10 cellular contexts compared by ENCODE assay signal in the genomic region with DNA sequence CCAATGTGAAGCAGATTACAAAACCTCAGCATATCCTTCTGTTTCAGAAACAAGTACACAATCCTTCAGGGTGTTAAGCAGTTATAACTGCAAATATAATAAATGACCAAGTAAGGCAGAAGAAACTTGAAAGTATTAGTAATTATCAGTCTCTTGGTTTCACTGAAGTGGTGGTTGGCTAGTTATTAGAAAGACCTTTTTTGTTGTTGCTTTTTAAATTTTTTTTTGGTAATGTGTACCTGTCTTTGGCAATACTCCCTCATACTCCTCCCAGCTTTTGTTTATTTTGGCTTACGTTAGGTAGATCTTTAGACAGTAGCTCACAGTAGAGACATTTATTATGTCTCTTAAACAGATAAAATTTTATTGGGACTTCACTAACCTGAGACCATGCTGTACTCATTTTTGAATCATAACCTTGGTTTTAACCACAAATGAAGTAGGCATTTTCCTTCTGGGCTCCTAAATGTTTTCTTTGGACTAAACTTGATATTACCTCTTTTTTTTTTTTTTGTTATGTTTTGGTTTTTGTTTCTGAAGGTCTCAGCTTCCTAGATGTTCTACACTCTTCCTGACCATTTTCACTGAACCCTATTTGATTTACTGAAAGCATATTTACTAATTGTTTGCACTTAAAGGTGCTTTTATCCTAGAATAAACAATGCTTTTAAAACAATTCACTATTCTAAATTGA. TPM values are rescaled to one million over a fixed set of nuclear protein-coding genes. Genes with fewer than 3 reads are reported as not detected.
DNase-seq lines count a peak whose midpoint lies in the region; ATAC-seq and TF ChIP-seq lines count a peak whose summit lies in the region.
"Had no signal": no experiment of that assay in that cellular context is flagged by ENCODE, and none has a peak within 500 bp of the region (broad histone marks: within the 10 kb centered on the region; RNA-seq: fewer than 3 reads in every experiment).

No MANE protein-coding gene starts in this region.

- H3K18ac ChIP-seq in mesendoderm (ENCODE audit: low read length): no peak overlapping the region

- peaks cover 56% of the 10 kb centered on the region for H4K20me1 ChIP-seq in neural progenitor cell (ENCODE audit: low read depth)

- H3K4me3 ChIP-seq in neural progenitor cell (no peak overlapping the region), mesendoderm (ENCODE audit: low read length) (no peak overlapping the region)

- H2AK5ac ChIP-seq in mesendoderm (ENCODE audit: low read length): no peak overlapping the region

- H3K79me2 ChIP-seq in neural progenitor cell (ENCODE audit: low read depth): peaks cover 100% of the 10 kb centered on the region
- peaks cover 72% of the 10 kb centered on the region for H3K79me2 ChIP-seq in mesendoderm (ENCODE audit: control insufficient read depth, insufficient read depth, low read length)

- ATAC-seq in GM19438 (IDR thresholded peaks at IDR 0.05; ENCODE audit: low read depth, unreplicated experiment) (peak; percentile 55), HG03196 (IDR thresholded peaks at IDR 0.05; ENCODE audit: unreplicated experiment) (peak; percentile 62), HG03280 (IDR thresholded peaks at IDR 0.05; ENCODE audit: unreplicated experiment) (no peak)

- no peak overlapping the region for H3K23ac ChIP-seq in mesendoderm (ENCODE audit: low read length)

- H3K4me1 Mint-ChIP-seq in neural progenitor cell: peaks cover 15% of the 10 kb centered on the region

- no peaks in the 10 kb centered on the region for H3F3A ChIP-seq in neural progenitor cell (ENCODE audit: low read depth)

- no peak overlapping the region for H3K4ac ChIP-seq in mesendoderm (ENCODE audit: low read depth, low read length)

- H3K27me3 ChIP-seq in neural progenitor cell (no peaks in the 10 kb centered on the region), mesendoderm (ENCODE audit: insufficient read depth, low read length, poor library complexity) (no peaks in the 10 kb centered on the region)
- H3K27me3 ChIP-seq: neutrophil had no signal

- H3K9me3 ChIP-seq in neural progenitor cell (ENCODE audit: low read depth): no peaks in the 10 kb centered on the region
- H3K9me3 ChIP-seq: neutrophil had no signal

- no peaks in the 10 kb centered on the region for H3K9me3 Mint-ChIP-seq in neural progenitor cell

- peaks cover 5% of the 10 kb centered on the region for H3K36me3 Mint-ChIP-seq in neural progenitor cell

- no peak overlapping the region for H3K4me3 Mint-ChIP-seq in neural progenitor cell

- DNase-seq in amniotic epithelial cell (ENCODE audit: low read depth) (peak; percentile 20), neural progenitor cell (ENCODE audit: low spot score) (no peak), NOMO-1 treated with DMSO at 0.1 percent for 48 hours (lab: John Stamatoyannopoulos, UW; ENCODE audit: unreplicated experiment) (no peak), mesendoderm (no peak), NCI-H2171 treated with DMSO at 0.1 percent for 48 hours (lab: John Stamatoyannopoulos, UW) (no peak)
- DNase-seq: RPMI8226 had no signal

- no peaks in the 10 kb centered on the region for H3K36me3 ChIP-seq in neural progenitor cell
- no peaks in the 10 kb centered on the region for H3K36me3 ChIP-seq in mesendoderm (ENCODE audit: control insufficient read depth, insufficient read depth, low read length)
- H3K36me3 ChIP-seq: neutrophil had no signal

- H2BK5ac ChIP-seq in mesendoderm (ENCODE audit: low read length): no peak overlapping the region

- no peak overlapping the region for H3K56ac ChIP-seq in mesendoderm (ENCODE audit: low read length)

- H3K27ac ChIP-seq in neural progenitor cell (no peak overlapping the region), mesendoderm (ENCODE audit: low read depth, low read length) (no peak overlapping the region)
- H3K27ac ChIP-seq: neutrophil had no signal

- H3K79me1 ChIP-seq in mesendoderm (ENCODE audit: low read length): peaks cover 2% of the 10 kb centered on the region

- H2BK15ac ChIP-seq in mesendoderm (replicated peaks; ENCODE audit: low read depth): no peak overlapping the region

- H2BK120ac ChIP-seq in mesendoderm (ENCODE audit: low read depth, low read length): no peak overlapping the region

- no CpG with 5 or more reads among the region's 1 CpG for WGBS in mesendoderm (ENCODE audit: extremely low coverage, insufficient coverage, low lambda C conversion rate)

- no peak overlapping the region for H3K27ac Mint-ChIP-seq in neural progenitor cell

- no peak overlapping the region for H2AFZ ChIP-seq in neural progenitor cell (replicated peaks)

- peaks cover 40% of the 10 kb centered on the region for H3K4me1 ChIP-seq in neural progenitor cell
- no peaks in the 10 kb centered on the region for H3K4me1 ChIP-seq in mesendoderm (ENCODE audit: control insufficient read depth, low read depth, low read length)

- H4K8ac ChIP-seq in mesendoderm (ENCODE audit: low read depth, low read length): no peak overlapping the region

- TF ChIP-seq CTCF in neural progenitor cell (IDR thresholded peaks at IDR 0.05): no peak

- no peaks in the 10 kb centered on the region for H3K27me3 Mint-ChIP-seq in neural progenitor cell (ENCODE audit: insufficient read depth, low read depth)

- no peak overlapping the region for H4K5ac ChIP-seq in mesendoderm (ENCODE audit: low read length)

- peak overlapping the region; percentile 34 for H3K4me2 ChIP-seq in neural progenitor cell
- no peak overlapping the region for H3K4me2 ChIP-seq in mesendoderm (ENCODE audit: low read length)

- no peak overlapping the region for H3K9ac ChIP-seq in neural progenitor cell
- H3K9ac ChIP-seq in mesendoderm (ENCODE audit: low read length): no peak overlapping the region

RNA-seq across cellular contexts. Expression of a gene that starts 6.4 kb away (rescaled TPM):
- total RNA-seq in neural progenitor cell (ENCODE audit: low replicate concordance): 32.7 and 55.3 TPM in 2 replicates
- 41.9 TPM for polyA plus RNA-seq in mesendoderm (2013, experiment 1 of 2)
- polyA plus RNA-seq in mesendoderm (2013, experiment 2 of 2): 42.8 TPM
